Comparison of ENCODE assay signal across 24 cellular contexts in genomic region chr1:31752258-31752657, GRCh38. TPM values are rescaled to one million over a fixed set of nuclear protein-coding genes. Genes with fewer than 3 reads are reported as not detected.
DNase-seq lines count a peak whose midpoint lies in the region; ATAC-seq and TF ChIP-seq lines count a peak whose summit lies in the region.
"Had no signal": no experiment of that assay in that cellular context is flagged by ENCODE, and none has a peak within 500 bp of the region (broad histone marks: within the 10 kb centered on the region; RNA-seq: fewer than 3 reads in every experiment).

No MANE protein-coding gene starts in this region.

- H3K9me3 Mint-ChIP-seq in GM23338 = no peaks in the 10 kb centered on the region; the same call in 2 of the 3 replicates
- no peaks in the 10 kb centered on the region for H3K9me3 Mint-ChIP-seq in natural killer cell treated with Interleukin-12 subunit alpha and Interleukin-12 subunit beta and Interleukin-15 and Interleukin-18, amount 100 ng/mL, for 72 hours
- H3K9me3 Mint-ChIP-seq: activated T-helper 1 cell treated with anti-CD3 and anti-CD28 coated beads, Interleukin-12 subunit alpha, Interleukin-12 subunit beta, Interleukin-2, Interleukin-4 antibody, amounts not matched to agents 30 ng/mL and 10 ng/mL and 1 ng/mL, durations not matched to agents 14 hours and 24 hours and 36 hours; CD4-positive, CD25-positive, alpha-beta regulatory T cell; nephron progenitor cell; stimulated activated naive CD8-positive, alpha-beta T cell treated with anti-CD3 and anti-CD28 coated beads, Interleukin-15, Interleukin-2, amounts not matched to agents 100 ng/mL and 50 ng/mL, for 24 hours had no signal

- no peaks in the 10 kb centered on the region; the same call in 2 of the 3 replicates for H3K36me3 Mint-ChIP-seq in GM23338 (ENCODE audit: low read depth)
- no peaks in the 10 kb centered on the region for H3K36me3 Mint-ChIP-seq in natural killer cell treated with Interleukin-12 subunit alpha and Interleukin-12 subunit beta and Interleukin-15 and Interleukin-18, amount 100 ng/mL, for 72 hours
- H3K36me3 Mint-ChIP-seq: CD4-positive, CD25-positive, alpha-beta regulatory T cell had no signal

- no TSS peak for BruUV-seq in IMR-90 (replicated peaks; lab: Mats Ljungman, UMichigan)

- H3K9me3 ChIP-seq in IMR-90 (ENCODE audit: control insufficient read depth, insufficient read depth, low read length) = no peaks in the 10 kb centered on the region
- H3K9me3 ChIP-seq: heart left ventricle, SK-N-SH, tibial artery had no signal

- H4K8ac ChIP-seq in IMR-90 (ENCODE audit: low read depth in 2 of 2, low read length in 2 of 2) = no peak overlapping the region

- H2BK5ac ChIP-seq in IMR-90 (ENCODE audit: low read depth, low read length, poor library complexity, severe bottlenecking) = no peak overlapping the region

- no peak overlapping the region for H2AFZ ChIP-seq in GM23338
- peak overlapping the region; percentile 1 for H2AFZ ChIP-seq in IMR-90 (replicated peaks; ENCODE audit: low read length, poor library complexity)
- H2AFZ ChIP-seq: parathyroid adenoma had no signal

- peak; percentile 55 for DNase-seq in GM23338 (ENCODE audit: low spot score)
- DNase-seq in IMR-90 = no peak
- DNase-seq in caudate nucleus (lab: John Stamatoyannopoulos, UW) = no peak
- no peak for DNase-seq in natural killer cell treated with Interleukin-12 subunit alpha and Interleukin-12 subunit beta and Interleukin-15 and Interleukin-18, amount 100 ng/mL, for 72 hours (ENCODE audit: low spot score)
- DNase-seq in C1 segment of cervical spinal cord (lab: John Stamatoyannopoulos, UW) = no peak
- no peak for DNase-seq in COLO829 (ENCODE audit: low spot score)
- DNase-seq: activated CD4-positive, alpha-beta T cell treated with anti-CD3 and anti-CD28 coated beads for 4 hours; activated naive CD4-positive, alpha-beta T cell treated with anti-CD3 and anti-CD28 coated beads, Interleukin-2, amount 50 U/mL, for 16 hours; CD4-positive, CD25-positive, alpha-beta regulatory T cell; effector CD4-positive, alpha-beta T cell; NCI-H1092; NCI-H187 treated with DMSO at 0.1 percent for 48 hours; nephron progenitor cell; right cardiac atrium; SK-N-SH; stimulated activated CD4-positive, alpha-beta T cell treated with anti-CD3 and anti-CD28 coated beads, Interleukin-12 subunit alpha, Interleukin-12 subunit beta, amount 100 ng/mL, for 4 hours; stimulated activated CD4-positive, alpha-beta T cell treated with anti-CD3 and anti-CD28 coated beads, Interleukin-4, amount 100 ng/mL, for 4 hours; T-helper 17 cell had no signal

- no peak overlapping the region for H3K27ac ChIP-seq in GM23338 (ENCODE audit: low read depth)
- H3K27ac ChIP-seq in IMR-90 (ENCODE audit: insufficient read depth, low read length) = no peak overlapping the region
- peak overlapping the region; percentile 93 for H3K27ac ChIP-seq in caudate nucleus (ENCODE audit: low read depth, low read length)
- H3K27ac ChIP-seq: parathyroid adenoma had no signal

- no peak overlapping the region for H3K56ac ChIP-seq in IMR-90 (ENCODE audit: extremely low read depth, insufficient read depth, low read length)

- peak overlapping the region; percentile 49 for H2AK9ac ChIP-seq in IMR-90 (replicated peaks; ENCODE audit: low read depth, low read length, poor library complexity)

- H3K18ac ChIP-seq in IMR-90 (ENCODE audit: low read depth, low read length) = no peak overlapping the region

- TF ChIP-seq RAD21 in IMR-90 (IDR thresholded peaks at IDR 0.05; ENCODE audit: low read length) = no peak

- H3K23ac ChIP-seq in IMR-90 (ENCODE audit: low read depth, low read length) = no peak overlapping the region

- H3K79me2 ChIP-seq in GM23338 (replicated peaks; ENCODE audit: insufficient read depth) = 0 out of 2 replicates have a peak, but pooled peaks cover 2% of the 10 kb centered on the region
- H3K79me2 ChIP-seq: parathyroid adenoma had no signal

- no peak for TF ChIP-seq CTCF in GM23338 (conservative IDR thresholded peaks at IDR 0.05; ENCODE audit: low read depth in 2 of 2)
- no peak for TF ChIP-seq CTCF in IMR-90 (conservative IDR thresholded peaks at IDR 0.05; ENCODE audit: low read depth, low read length)

- POLR2A ChIA-PET in IMR-90 (lab: Charles Lee; ENCODE audit: unreplicated experiment) = no interaction called here

- H2BK120ac ChIP-seq in IMR-90 (ENCODE audit: low read depth, low read length) = no peak overlapping the region

- no peaks in the 10 kb centered on the region for H4K20me1 ChIP-seq in GM23338 (replicated peaks; ENCODE audit: insufficient read depth)
- peaks cover 30% of the 10 kb centered on the region for H4K20me1 ChIP-seq in IMR-90 (ENCODE audit: insufficient read depth, low read length)

- no peak overlapping the region for H3K4ac ChIP-seq in IMR-90 (ENCODE audit: low read depth, low read length)

- H3K4me1 ChIP-seq in GM23338 (ENCODE audit: insufficient read depth) = peaks cover 15% of the 10 kb centered on the region
- peaks cover 29% of the 10 kb centered on the region for H3K4me1 ChIP-seq in IMR-90 (ENCODE audit: control insufficient read depth, insufficient read depth, low read length)

- ATAC-seq in GM23338 (peak; percentile 49), IMR-90 (ENCODE audit: low read depth) (no peak), GM21737 (IDR thresholded peaks at IDR 0.05; ENCODE audit: unreplicated experiment) (no peak)
- ATAC-seq in natural killer cell treated with Interleukin-12 subunit alpha and Interleukin-12 subunit beta and Interleukin-15 and Interleukin-18, amount 100 ng/mL, for 72 hours = no peak
- ATAC-seq: T-helper 17 cell had no signal

- no peak overlapping the region for H4K91ac ChIP-seq in IMR-90 (ENCODE audit: insufficient read depth, low read depth, low read length)

- H2BK15ac ChIP-seq in IMR-90 (ENCODE audit: low read depth, low read length) = no peak overlapping the region

- in situ Hi-C loops in IMR-90 (cut with MboI; ENCODE audit: low sequenced_read_pairs) = no loop called here

- H3K9me1 ChIP-seq in IMR-90 (ENCODE audit: insufficient read depth, low read length) = peaks cover 7% of the 10 kb centered on the region; the same call in 1 of the 2 replicates

- H3K9ac ChIP-seq in IMR-90 (ENCODE audit: low read depth, low read length) = no peak overlapping the region
- H3K9ac ChIP-seq: parathyroid adenoma, SK-N-SH had no signal

- H3K4me3 ChIP-seq in GM23338 (peak overlapping the region; percentile 28; the same call in 1 of the 2 replicates), IMR-90 (ENCODE audit: insufficient read depth, low read depth, low read length) (no peak overlapping the region)
- H3K4me3 ChIP-seq: heart left ventricle, tibial artery had no signal

- H3K4me2 ChIP-seq in GM23338 = peak overlapping the region; percentile 54; the same call in 1 of the 2 replicates
- H3K4me2 ChIP-seq in IMR-90 (ENCODE audit: low read depth, low read length) = no peak overlapping the region
- H3K4me2 ChIP-seq: SK-N-SH had no signal

- dilution Hi-C loops in IMR-90 (cut with HindIII; ENCODE audit: low sequenced_read_pairs, unreplicated experiment) = no loop called here

- H4K5ac ChIP-seq in IMR-90 (ENCODE audit: low read depth, low read length) = no peak overlapping the region

- no peak for TF ChIP-seq POLR2A in IMR-90 (IDR thresholded peaks at IDR 0.05; ENCODE audit: low read depth, low read length)

- peaks cover 44% of the 10 kb centered on the region for H3K4me1 Mint-ChIP-seq in GM23338
- peaks cover 58 to 60% of the 10 kb centered on the region in 2 donors for H3K4me1 Mint-ChIP-seq in natural killer cell treated with Interleukin-12 subunit alpha and Interleukin-12 subunit beta and Interleukin-15 and Interleukin-18, amount 100 ng/mL, for 72 hours (ENCODE audit: low read depth in 2 of 2)

- CTCF ChIA-PET in IMR-90 (lab: Yijun Ruan, JAX) = no interaction called here

- no peak overlapping the region for H2BK20ac ChIP-seq in IMR-90 (ENCODE audit: low read depth, low read length)

- peaks cover 4% of the 10 kb centered on the region; the same call in 1 of the 2 replicates for H3F3A ChIP-seq in GM23338 (replicated peaks; ENCODE audit: low read depth)

- H3K36me3 ChIP-seq in GM23338 (ENCODE audit: insufficient read depth) = no peaks in the 10 kb centered on the region
- H3K36me3 ChIP-seq in IMR-90 (ENCODE audit: control insufficient read depth, insufficient read depth, low read length) = no peaks in the 10 kb centered on the region
- H3K36me3 ChIP-seq: heart left ventricle, tibial artery had no signal

- WGBS in IMR-90 (ENCODE audit: extremely low coverage in 2 of 2, insufficient read length in 1 of 2), 2 experiments = 17% methylated on average over 1 of the region's 7 CpGs; no CpG with 5 or more reads in 1 of the 2 experiments

- H3K79me1 ChIP-seq in IMR-90 (ENCODE audit: low read depth in 1 of 2, low read length in 2 of 2) = peaks cover 0 to 3% of the 10 kb centered on the region in 2 experiments; a peak in 1 of 4 replicates

- no peak overlapping the region for H3K27ac Mint-ChIP-seq in GM23338
- H3K27ac Mint-ChIP-seq in natural killer cell treated with Interleukin-12 subunit alpha and Interleukin-12 subunit beta and Interleukin-15 and Interleukin-18, amount 100 ng/mL, for 72 hours = peak overlapping the region in 1 of 2 donors; percentile 45
- H3K27ac Mint-ChIP-seq: activated T-helper 1 cell treated with anti-CD3 and anti-CD28 coated beads, Interleukin-12 subunit alpha, Interleukin-12 subunit beta, Interleukin-2, Interleukin-4 antibody, amounts not matched to agents 30 ng/mL and 10 ng/mL and 1 ng/mL, durations not matched to agents 14 hours and 24 hours and 36 hours; nephron progenitor cell; T-helper 17 cell had no signal

- intact Hi-C loops in IMR-90 (cut with micrococcal nuclease) = no loop called here

- no peaks in the 10 kb centered on the region for H3K9me2 ChIP-seq in GM23338 (ENCODE audit: insufficient read depth)
- H3K9me2 ChIP-seq: SK-N-SH had no signal

- H3K27me3 Mint-ChIP-seq in GM23338 (ENCODE audit: insufficient read depth, low read depth, poor library complexity) = peaks cover 10% of the 10 kb centered on the region
- no peaks in the 10 kb centered on the region for H3K27me3 Mint-ChIP-seq in natural killer cell treated with Interleukin-12 subunit alpha and Interleukin-12 subunit beta and Interleukin-15 and Interleukin-18, amount 100 ng/mL, for 72 hours

- H3K14ac ChIP-seq in IMR-90 (replicated peaks; ENCODE audit: low read depth, low read length) = no peak overlapping the region

- H3K27me3 ChIP-seq in GM23338 (ENCODE audit: insufficient read depth) = no peaks in the 10 kb centered on the region
- no peaks in the 10 kb centered on the region for H3K27me3 ChIP-seq in IMR-90 (ENCODE audit: control insufficient read depth, insufficient read depth, low read length)
- H3K27me3 ChIP-seq: heart left ventricle, tibial artery had no signal

- H3K4me3 Mint-ChIP-seq in GM23338 = no peak overlapping the region
- peak overlapping the region; percentile 69 for H3K4me3 Mint-ChIP-seq in natural killer cell treated with Interleukin-12 subunit alpha and Interleukin-12 subunit beta and Interleukin-15 and Interleukin-18, amount 100 ng/mL, for 72 hours
- H3K4me3 Mint-ChIP-seq: activated T-helper 1 cell treated with anti-CD3 and anti-CD28 coated beads, Interleukin-12 subunit alpha, Interleukin-12 subunit beta, Interleukin-2, Interleukin-4 antibody, amounts not matched to agents 30 ng/mL and 10 ng/mL and 1 ng/mL, durations not matched to agents 14 hours and 24 hours and 36 hours; CD4-positive, CD25-positive, alpha-beta regulatory T cell; nephron progenitor cell; stimulated activated naive CD8-positive, alpha-beta T cell treated with anti-CD3 and anti-CD28 coated beads, Interleukin-15, Interleukin-2, amounts not matched to agents 100 ng/mL and 50 ng/mL, for 24 hours; T-helper 17 cell had no signal

- 0 out of 2 replicates have a peak overlapping the region, but pooled peaks have one; percentile 18 for H2AK5ac ChIP-seq in IMR-90 (ENCODE audit: low read depth, low read length)

RNA-seq across cellular contexts. Expression of gene ADGRB2, which starts 11.9 kb away (rescaled TPM):
- total RNA-seq in GM23338 (2014; rRNA removed; shearing (Covaris generic)) = 20.9 and 27.8 TPM in 2 replicates
- polyA plus RNA-seq in GM23338 (2016; fragmentation: Nextera tagmentation; extraction: Ambion mirVana) = 7.9 and 8.0 TPM in 2 replicates
- total RNA-seq in IMR-90 (2012; rRNA removed) = 2.2 and 2.5 TPM in 2 replicates
- 11.9 TPM in 2 replicates for polyA plus RNA-seq in IMR-90 (2012; rRNA removed)
- polyA plus RNA-seq in IMR-90 (2012; cell fraction: cytosol; rRNA removed) = 6.4 and 15.9 TPM in 2 replicates
- 38.7 and 77.7 TPM in 2 replicates for polyA plus RNA-seq in IMR-90 (2012; cell fraction: nucleus; rRNA removed; ENCODE audit: low replicate concordance)
- 1 to 10 TPM in 1 of 2 donors, not detected in 1; 1.2 TPM for total RNA-seq in natural killer cell treated with Interleukin-12 subunit alpha and Interleukin-12 subunit beta and Interleukin-15 and Interleukin-18, amount 100 ng/mL, for 72 hours

RNA-seq across cellular contexts. Expression of gene COL16A1, which starts 48.4 kb away (rescaled TPM):
- 13.2 and 15.7 TPM in 2 replicates for total RNA-seq in GM23338 (2014; rRNA removed; shearing (Covaris generic))
- polyA plus RNA-seq in GM23338 (2016; fragmentation: Nextera tagmentation; extraction: Ambion mirVana) (3.4 and 4.2 TPM in 2 replicates), IMR-90 (2012; rRNA removed) (62.8 and 65.2 TPM in 2 replicates)
- total RNA-seq in IMR-90 (2012; rRNA removed) = 28.6 and 34.2 TPM in 2 replicates
- polyA plus RNA-seq in IMR-90 (2012; cell fraction: cytosol; rRNA removed) = 30.1 and 39.5 TPM in 2 replicates
- polyA plus RNA-seq in IMR-90 (2012; cell fraction: nucleus; rRNA removed; ENCODE audit: low replicate concordance) = 228 and 260 TPM in 2 replicates
- total RNA-seq in natural killer cell treated with Interleukin-12 subunit alpha and Interleukin-12 subunit beta and Interleukin-15 and Interleukin-18, amount 100 ng/mL, for 72 hours = 1 to 10 TPM in 1 of 2 donors, under 1 TPM in 1; 0.73 to 1.6 TPM
- total RNA-seq: activated T-helper 1 cell treated with anti-CD3 and anti-CD28 coated beads, Interleukin-12 subunit alpha, Interleukin-12 subunit beta, Interleukin-2, Interleukin-4 antibody, amounts not matched to agents 30 ng/mL and 10 ng/mL and 1 ng/mL, durations not matched to agents 14 hours and 24 hours and 36 hours; CD4-positive, CD25-positive, alpha-beta regulatory T cell; T-helper 17 cell had no signal
- polyA plus RNA-seq: CD4-positive, CD25-positive, alpha-beta regulatory T cell had no signal
